1 cellular context compared by ENCODE assay signal in the genomic region with DNA sequence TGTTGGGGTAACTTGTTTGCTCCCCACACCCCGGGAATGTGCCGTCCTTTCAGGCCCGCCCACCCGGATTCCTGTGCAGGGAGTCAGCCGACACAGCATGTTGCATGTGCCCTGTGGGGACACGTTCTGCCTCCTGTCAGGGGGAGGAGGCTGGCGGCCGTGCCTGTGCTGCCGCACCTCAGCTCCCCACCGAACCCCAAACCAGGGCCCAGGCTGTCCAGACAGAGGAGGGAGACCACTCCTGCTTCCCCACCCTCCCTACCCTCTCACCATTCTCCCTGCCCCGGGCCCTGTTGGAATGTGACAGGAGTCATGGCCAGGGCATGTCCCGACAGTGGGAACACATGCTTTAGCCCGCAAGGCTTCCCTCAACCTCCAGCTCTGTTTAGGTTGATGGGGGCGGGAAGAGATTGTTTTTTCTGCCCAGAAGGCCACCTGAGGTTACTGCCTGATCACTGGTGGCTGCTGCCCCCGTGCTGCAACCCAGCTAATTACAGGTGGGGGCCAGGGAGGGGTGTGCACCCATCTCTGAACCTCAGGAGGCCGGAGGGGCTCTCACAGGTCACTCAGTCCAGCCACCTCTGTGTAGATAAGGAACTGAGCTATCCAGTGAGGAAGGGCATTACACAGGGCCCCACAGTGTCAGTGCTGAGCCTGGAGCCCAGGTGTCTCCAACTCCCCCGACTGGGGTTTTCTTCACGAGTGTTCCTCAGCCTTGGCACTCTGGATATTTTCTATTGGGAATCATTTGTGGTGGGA.
TF ChIP-seq lines count a peak whose summit lies in the region.

No MANE protein-coding gene starts in this region.

TF ChIP-seq in GM23338, 12 proteins besides CTCF, POLR2A, EP300 and RAD21:
- TF ChIP-seq, protein P1, sequence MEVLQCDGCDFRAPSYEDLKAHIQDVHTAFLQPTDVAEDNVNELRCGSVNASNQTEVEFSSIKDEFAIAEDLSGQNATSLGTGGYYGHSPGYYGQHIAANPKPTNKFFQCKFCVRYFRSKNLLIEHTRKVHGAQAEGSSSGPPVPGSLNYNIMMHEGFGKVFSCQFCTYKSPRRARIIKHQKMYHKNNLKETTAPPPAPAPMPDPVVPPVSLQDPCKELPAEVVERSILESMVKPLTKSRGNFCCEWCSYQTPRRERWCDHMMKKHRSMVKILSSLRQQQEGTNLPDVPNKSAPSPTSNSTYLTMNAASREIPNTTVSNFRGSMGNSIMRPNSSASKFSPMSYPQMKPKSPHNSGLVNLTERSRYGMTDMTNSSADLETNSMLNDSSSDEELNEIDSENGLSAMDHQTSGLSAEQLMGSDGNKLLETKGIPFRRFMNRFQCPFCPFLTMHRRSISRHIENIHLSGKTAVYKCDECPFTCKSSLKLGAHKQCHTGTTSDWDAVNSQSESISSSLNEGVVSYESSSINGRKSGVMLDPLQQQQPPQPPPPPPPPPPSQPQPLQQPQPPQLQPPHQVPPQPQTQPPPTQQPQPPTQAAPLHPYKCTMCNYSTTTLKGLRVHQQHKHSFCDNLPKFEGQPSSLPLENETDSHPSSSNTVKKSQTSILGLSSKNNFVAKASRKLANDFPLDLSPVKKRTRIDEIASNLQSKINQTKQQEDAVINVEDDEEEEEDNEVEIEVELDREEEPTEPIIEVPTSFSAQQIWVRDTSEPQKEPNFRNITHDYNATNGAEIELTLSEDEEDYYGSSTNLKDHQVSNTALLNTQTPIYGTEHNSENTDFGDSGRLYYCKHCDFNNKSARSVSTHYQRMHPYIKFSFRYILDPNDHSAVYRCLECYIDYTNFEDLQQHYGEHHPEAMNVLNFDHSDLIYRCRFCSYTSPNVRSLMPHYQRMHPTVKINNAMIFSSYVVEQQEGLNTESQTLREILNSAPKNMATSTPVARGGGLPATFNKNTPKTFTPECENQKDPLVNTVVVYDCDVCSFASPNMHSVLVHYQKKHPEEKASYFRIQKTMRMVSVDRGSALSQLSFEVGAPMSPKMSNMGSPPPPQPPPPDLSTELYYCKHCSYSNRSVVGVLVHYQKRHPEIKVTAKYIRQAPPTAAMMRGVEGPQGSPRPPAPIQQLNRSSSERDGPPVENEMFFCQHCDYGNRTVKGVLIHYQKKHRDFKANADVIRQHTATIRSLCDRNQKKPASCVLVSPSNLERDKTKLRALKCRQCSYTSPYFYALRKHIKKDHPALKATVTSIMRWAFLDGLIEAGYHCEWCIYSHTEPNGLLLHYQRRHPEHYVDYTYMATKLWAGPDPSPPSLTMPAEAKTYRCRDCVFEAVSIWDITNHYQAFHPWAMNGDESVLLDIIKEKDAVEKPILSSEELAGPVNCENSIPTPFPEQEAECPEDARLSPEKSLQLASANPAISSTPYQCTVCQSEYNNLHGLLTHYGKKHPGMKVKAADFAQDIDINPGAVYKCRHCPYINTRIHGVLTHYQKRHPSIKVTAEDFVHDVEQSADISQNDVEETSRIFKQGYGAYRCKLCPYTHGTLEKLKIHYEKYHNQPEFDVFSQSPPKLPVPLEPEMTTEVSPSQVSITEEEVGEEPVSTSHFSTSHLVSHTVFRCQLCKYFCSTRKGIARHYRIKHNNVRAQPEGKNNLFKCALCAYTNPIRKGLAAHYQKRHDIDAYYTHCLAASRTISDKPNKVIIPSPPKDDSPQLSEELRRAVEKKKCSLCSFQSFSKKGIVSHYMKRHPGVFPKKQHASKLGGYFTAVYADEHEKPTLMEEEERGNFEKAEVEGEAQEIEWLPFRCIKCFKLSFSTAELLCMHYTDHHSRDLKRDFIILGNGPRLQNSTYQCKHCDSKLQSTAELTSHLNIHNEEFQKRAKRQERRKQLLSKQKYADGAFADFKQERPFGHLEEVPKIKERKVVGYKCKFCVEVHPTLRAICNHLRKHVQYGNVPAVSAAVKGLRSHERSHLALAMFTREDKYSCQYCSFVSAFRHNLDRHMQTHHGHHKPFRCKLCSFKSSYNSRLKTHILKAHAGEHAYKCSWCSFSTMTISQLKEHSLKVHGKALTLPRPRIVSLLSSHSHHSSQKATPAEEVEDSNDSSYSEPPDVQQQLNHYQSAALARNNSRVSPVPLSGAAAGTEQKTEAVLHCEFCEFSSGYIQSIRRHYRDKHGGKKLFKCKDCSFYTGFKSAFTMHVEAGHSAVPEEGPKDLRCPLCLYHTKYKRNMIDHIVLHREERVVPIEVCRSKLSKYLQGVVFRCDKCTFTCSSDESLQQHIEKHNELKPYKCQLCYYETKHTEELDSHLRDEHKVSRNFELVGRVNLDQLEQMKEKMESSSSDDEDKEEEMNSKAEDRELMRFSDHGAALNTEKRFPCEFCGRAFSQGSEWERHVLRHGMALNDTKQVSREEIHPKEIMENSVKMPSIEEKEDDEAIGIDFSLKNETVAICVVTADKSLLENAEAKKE (CRISPR knock-in tag; IDR thresholded peaks at IDR 0.05): no peak
- no peak for TF ChIP-seq CREB1 (CRISPR knock-in tag; IDR thresholded peaks at IDR 0.05; ENCODE audit: low read depth)
- TF ChIP-seq, protein P2, sequence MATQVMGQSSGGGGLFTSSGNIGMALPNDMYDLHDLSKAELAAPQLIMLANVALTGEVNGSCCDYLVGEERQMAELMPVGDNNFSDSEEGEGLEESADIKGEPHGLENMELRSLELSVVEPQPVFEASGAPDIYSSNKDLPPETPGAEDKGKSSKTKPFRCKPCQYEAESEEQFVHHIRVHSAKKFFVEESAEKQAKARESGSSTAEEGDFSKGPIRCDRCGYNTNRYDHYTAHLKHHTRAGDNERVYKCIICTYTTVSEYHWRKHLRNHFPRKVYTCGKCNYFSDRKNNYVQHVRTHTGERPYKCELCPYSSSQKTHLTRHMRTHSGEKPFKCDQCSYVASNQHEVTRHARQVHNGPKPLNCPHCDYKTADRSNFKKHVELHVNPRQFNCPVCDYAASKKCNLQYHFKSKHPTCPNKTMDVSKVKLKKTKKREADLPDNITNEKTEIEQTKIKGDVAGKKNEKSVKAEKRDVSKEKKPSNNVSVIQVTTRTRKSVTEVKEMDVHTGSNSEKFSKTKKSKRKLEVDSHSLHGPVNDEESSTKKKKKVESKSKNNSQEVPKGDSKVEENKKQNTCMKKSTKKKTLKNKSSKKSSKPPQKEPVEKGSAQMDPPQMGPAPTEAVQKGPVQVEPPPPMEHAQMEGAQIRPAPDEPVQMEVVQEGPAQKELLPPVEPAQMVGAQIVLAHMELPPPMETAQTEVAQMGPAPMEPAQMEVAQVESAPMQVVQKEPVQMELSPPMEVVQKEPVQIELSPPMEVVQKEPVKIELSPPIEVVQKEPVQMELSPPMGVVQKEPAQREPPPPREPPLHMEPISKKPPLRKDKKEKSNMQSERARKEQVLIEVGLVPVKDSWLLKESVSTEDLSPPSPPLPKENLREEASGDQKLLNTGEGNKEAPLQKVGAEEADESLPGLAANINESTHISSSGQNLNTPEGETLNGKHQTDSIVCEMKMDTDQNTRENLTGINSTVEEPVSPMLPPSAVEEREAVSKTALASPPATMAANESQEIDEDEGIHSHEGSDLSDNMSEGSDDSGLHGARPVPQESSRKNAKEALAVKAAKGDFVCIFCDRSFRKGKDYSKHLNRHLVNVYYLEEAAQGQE (IDR thresholded peaks at IDR 0.05; ENCODE audit: unreplicated experiment): no peak
- no peak for TF ChIP-seq NANOG (IDR thresholded peaks at IDR 0.05; ENCODE audit: borderline replicate concordance)
- TF ChIP-seq JUNB (IDR thresholded peaks at IDR 0.05; ENCODE audit: unreplicated experiment): no peak
- no peak for TF ChIP-seq ZNF331 (CRISPR knock-in tag; IDR thresholded peaks at IDR 0.05; ENCODE audit: low read depth)
- TF ChIP-seq EZH2phosphoT487 (IDR thresholded peaks at IDR 0.05; ENCODE audit: unreplicated experiment): no peak
- TF ChIP-seq ZNF114 (CRISPR knock-in tag; IDR thresholded peaks at IDR 0.05): no peak
- no peak for TF ChIP-seq POLR2AphosphoS5 (IDR thresholded peaks at IDR 0.05; ENCODE audit: low read depth)
- TF ChIP-seq, protein P3, sequence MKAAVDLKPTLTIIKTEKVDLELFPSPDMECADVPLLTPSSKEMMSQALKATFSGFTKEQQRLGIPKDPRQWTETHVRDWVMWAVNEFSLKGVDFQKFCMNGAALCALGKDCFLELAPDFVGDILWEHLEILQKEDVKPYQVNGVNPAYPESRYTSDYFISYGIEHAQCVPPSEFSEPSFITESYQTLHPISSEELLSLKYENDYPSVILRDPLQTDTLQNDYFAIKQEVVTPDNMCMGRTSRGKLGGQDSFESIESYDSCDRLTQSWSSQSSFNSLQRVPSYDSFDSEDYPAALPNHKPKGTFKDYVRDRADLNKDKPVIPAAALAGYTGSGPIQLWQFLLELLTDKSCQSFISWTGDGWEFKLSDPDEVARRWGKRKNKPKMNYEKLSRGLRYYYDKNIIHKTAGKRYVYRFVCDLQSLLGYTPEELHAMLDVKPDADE (IDR thresholded peaks at IDR 0.05): no peak
- TF ChIP-seq EZH2 (IDR thresholded peaks at IDR 0.05; ENCODE audit: low read depth, unreplicated experiment): no peak
- no peak for TF ChIP-seq STAT1 (IDR thresholded peaks at IDR 0.05; ENCODE audit: unreplicated experiment)
